ENCODE assay signal across 21 cellular contexts in genomic region chr19:11489378-11489777, GRCh38. TPM values are rescaled to one million over a fixed set of nuclear protein-coding genes. Genes with fewer than 3 reads are reported as not detected.
DNase-seq lines count a peak whose midpoint lies in the region; ATAC-seq lines count a peak whose summit lies in the region.
"Had no signal": no experiment of that assay in that cellular context is flagged by ENCODE, and none has a peak within 500 bp of the region (broad histone marks: within the 10 kb centered on the region; RNA-seq: fewer than 3 reads in every experiment).

No MANE protein-coding gene starts in this region.

- DNase-seq in Right ventricle myocardium inferior (ENCODE audit: missing footprints) = peak; percentile 40
- DNase-seq in cardiac septum (ENCODE audit: low spot score) = no peak
- no peak for DNase-seq in stimulated activated effector memory CD8-positive, alpha-beta T cell treated with anti-CD3 and anti-CD28 coated beads, Interleukin-12 subunit alpha, Interleukin-12 subunit beta, amount 100 ng/mL, for 72 hours (ENCODE audit: low spot score in 2 of 2)
- no peak for DNase-seq in DMS79 (lab: John Stamatoyannopoulos, UW)
- DNase-seq in T-helper 2 cell treated with Interferon-gamma antibody and Interleukin-4, amounts not matched to agents 5 μg/mL and 100 μg/mL, for 36 hours (ENCODE audit: low spot score) = no peak
- DNase-seq: AML-193; CD4-positive, alpha-beta T cell; COR-L47; DMS 273 treated with DMSO at 0.1 percent for 48 hours; DMS153; DMS53; DMS79 treated with DMSO at 0.1 percent for 48 hours; GF-D8 had no signal

- ATAC-seq in Right ventricle myocardium inferior = no peak
- ATAC-seq in stimulated activated effector memory CD8-positive, alpha-beta T cell treated with anti-CD3 and anti-CD28 coated beads, Interleukin-12 subunit alpha, Interleukin-12 subunit beta, amount 100 ng/mL, for 72 hours = no peak
- ATAC-seq: A549; CD8-positive, alpha-beta T cell had no signal

- H3K27me3 Mint-ChIP-seq in T-helper 2 cell treated with Interferon-gamma antibody and Interleukin-4, amounts not matched to agents 5 μg/mL and 100 μg/mL, for 36 hours (ENCODE audit: low read depth) = no peaks in the 10 kb centered on the region

- H3K27ac ChIP-seq in angular gyrus (ENCODE audit: low read depth, low read length) = peak overlapping the region; percentile 72
- H3K27ac ChIP-seq: 22Rv1; A549; BLaER1 treated with 17β-estradiol and CSF1 and Interleukin-3, amounts not matched to agents 10 nM and 100 nM; C4-2B had no signal

- no peak overlapping the region for H3K4me3 Mint-ChIP-seq in stimulated activated effector memory CD8-positive, alpha-beta T cell treated with anti-CD3 and anti-CD28 coated beads, Interleukin-12 subunit alpha, Interleukin-12 subunit beta, amount 100 ng/mL, for 72 hours
- no peak overlapping the region for H3K4me3 Mint-ChIP-seq in T-helper 2 cell treated with Interferon-gamma antibody and Interleukin-4, amounts not matched to agents 5 μg/mL and 100 μg/mL, for 36 hours
- H3K4me3 Mint-ChIP-seq: B cell; CD4-positive, alpha-beta T cell; CD8-positive, alpha-beta T cell had no signal

- H3K9me3 Mint-ChIP-seq in stimulated activated effector memory CD8-positive, alpha-beta T cell treated with anti-CD3 and anti-CD28 coated beads, Interleukin-12 subunit alpha, Interleukin-12 subunit beta, amount 100 ng/mL, for 72 hours = no peaks in the 10 kb centered on the region
- no peaks in the 10 kb centered on the region for H3K9me3 Mint-ChIP-seq in T-helper 2 cell treated with Interferon-gamma antibody and Interleukin-4, amounts not matched to agents 5 μg/mL and 100 μg/mL, for 36 hours
- H3K9me3 Mint-ChIP-seq: CD4-positive, alpha-beta T cell; CD8-positive, alpha-beta T cell had no signal

- intact Hi-C loops in Right ventricle myocardium inferior (cut with DNase I) (no loop called here), cardiac septum (cut with DNase I) (no loop called here)

- H3K27ac Mint-ChIP-seq in stimulated activated effector memory CD8-positive, alpha-beta T cell treated with anti-CD3 and anti-CD28 coated beads, Interleukin-12 subunit alpha, Interleukin-12 subunit beta, amount 100 ng/mL, for 72 hours = peak overlapping the region; percentile 80
- no peak overlapping the region for H3K27ac Mint-ChIP-seq in T-helper 2 cell treated with Interferon-gamma antibody and Interleukin-4, amounts not matched to agents 5 μg/mL and 100 μg/mL, for 36 hours
- H3K27ac Mint-ChIP-seq: B cell; CD4-positive, alpha-beta T cell; CD8-positive, alpha-beta T cell had no signal

- H3K4me1 Mint-ChIP-seq in stimulated activated effector memory CD8-positive, alpha-beta T cell treated with anti-CD3 and anti-CD28 coated beads, Interleukin-12 subunit alpha, Interleukin-12 subunit beta, amount 100 ng/mL, for 72 hours = peaks cover 6% of the 10 kb centered on the region
- H3K4me1 Mint-ChIP-seq in T-helper 2 cell treated with Interferon-gamma antibody and Interleukin-4, amounts not matched to agents 5 μg/mL and 100 μg/mL, for 36 hours (ENCODE audit: low read depth) = no peaks in the 10 kb centered on the region

- peaks cover 40% of the 10 kb centered on the region for H3K36me3 Mint-ChIP-seq in stimulated activated effector memory CD8-positive, alpha-beta T cell treated with anti-CD3 and anti-CD28 coated beads, Interleukin-12 subunit alpha, Interleukin-12 subunit beta, amount 100 ng/mL, for 72 hours
- H3K36me3 Mint-ChIP-seq in T-helper 2 cell treated with Interferon-gamma antibody and Interleukin-4, amounts not matched to agents 5 μg/mL and 100 μg/mL, for 36 hours (ENCODE audit: low read depth) = peaks cover 10% of the 10 kb centered on the region

RNA-seq across cellular contexts. Expression of gene ELAVL3, which starts 8.5 kb away (rescaled TPM):
- total RNA-seq in Right ventricle myocardium inferior = 0.35 TPM
- total RNA-seq in cardiac septum = 0.89 TPM
- total RNA-seq: A172, B cell had no signal

RNA-seq across cellular contexts. Expression of gene ZNF653, which starts 16.3 kb away (rescaled TPM):
- total RNA-seq in Right ventricle myocardium inferior = 4.8 TPM
- 5.3 TPM for total RNA-seq in cardiac septum

RNA-seq across cellular contexts. Expression of gene ECSIT, which starts 39.6 kb away (rescaled TPM):
- total RNA-seq in Right ventricle myocardium inferior (172 TPM), cardiac septum (92.9 TPM)

RNA-seq across cellular contexts. Expression of gene CNN1, which starts 49.3 kb away (rescaled TPM):
- 174 TPM for total RNA-seq in Right ventricle myocardium inferior
- total RNA-seq in cardiac septum = 236 TPM
- total RNA-seq: B cell; CD4-positive, alpha-beta T cell; CD8-positive, alpha-beta T cell had no signal

RNA-seq across cellular contexts. Expression of gene PRKCSH, which starts 53.9 kb away (rescaled TPM):
- total RNA-seq in Right ventricle myocardium inferior (123 TPM), cardiac septum (100 TPM)
